In the genomic region with DNA sequence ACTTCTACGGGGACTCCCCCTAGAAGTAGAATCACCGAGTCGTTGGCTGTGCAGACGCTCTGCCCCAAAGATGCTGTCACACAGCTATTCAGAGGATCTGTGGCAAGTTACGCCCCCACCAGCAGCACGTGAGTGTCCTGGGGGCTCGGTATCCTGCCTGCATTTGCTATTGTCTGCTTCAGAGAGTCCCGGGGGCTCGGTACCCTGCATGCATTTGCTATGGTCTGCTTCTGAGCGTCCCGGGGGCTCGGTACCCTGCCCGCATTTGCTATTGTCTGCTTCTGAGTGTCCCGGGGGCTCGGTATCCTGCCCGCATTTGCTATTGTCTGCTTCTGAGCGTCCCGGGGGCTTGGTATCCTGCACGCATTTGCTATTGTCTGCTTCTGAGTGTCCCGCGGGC, we compare ENCODE assay signal across 1 cellular context.
TF ChIP-seq lines count a peak whose summit lies in the region.

No MANE protein-coding gene starts in this region.

TF ChIP-seq in IMR-90, 13 proteins besides CTCF, POLR2A, EP300 and RAD21:
- no peak for TF ChIP-seq BHLHE40 (IDR thresholded peaks at IDR 0.05; ENCODE audit: low read depth, low read length)
